Comparison of ENCODE assay signal across 15 cellular contexts in the genomic region with DNA sequence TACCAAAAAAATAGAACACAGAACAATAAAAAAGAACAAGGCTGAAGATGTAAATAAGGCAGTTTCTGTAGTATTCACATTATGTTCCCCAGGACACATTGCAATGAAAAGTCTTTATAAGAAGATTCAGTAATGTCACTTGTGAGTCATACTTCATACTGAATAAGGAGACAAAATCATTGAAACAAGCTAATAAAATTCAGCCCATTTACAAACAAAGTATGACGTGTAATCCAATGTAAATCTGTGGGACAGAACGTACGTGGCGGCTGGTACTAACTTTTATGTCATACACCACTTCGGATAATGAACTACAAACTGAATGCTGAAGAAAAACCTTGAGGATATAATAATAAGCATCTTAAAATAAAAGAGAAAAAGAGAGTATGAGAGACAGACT.
DNase-seq lines count a peak whose midpoint lies in the region; ATAC-seq, FAIRE-seq and TF ChIP-seq lines count a peak whose summit lies in the region.
"Had no signal": no experiment of that assay in that cellular context is flagged by ENCODE, and none has a peak within 500 bp of the region (broad histone marks: within the 10 kb centered on the region; RNA-seq: fewer than 3 reads in every experiment).

No MANE protein-coding gene starts in this region.

- 82 to 84% methylated on average over 5 of the region's 5 CpGs for WGBS in GM23248 (ENCODE audit: low coverage in 1 of 2, low lambda C conversion rate in 2 of 2, missing lambda C conversion rate in 2 of 2), 2 experiments
- WGBS in K562 (ENCODE audit: insufficient coverage, low coverage, missing lambda C conversion rate) = 4% methylated on average over 5 of the region's 5 CpGs

- no peak for TF ChIP-seq EP300 in K562 (IDR thresholded peaks at IDR 0.05; ENCODE audit: low read length)

- POLR2A ChIA-PET in PC-3 (lab: Charles Lee; ENCODE audit: unreplicated experiment) = interaction anchor here (0.5 to 0.7 kb wide), 3 partner anchors 10 to 1607 kb away, joined by 3 to 11 read pairs (median 4); no protein-coding TSS in a partner anchor
- POLR2A ChIA-PET in K562 (lab: Yijun Ruan, JAX) = no interaction called here

- no peak for TF ChIP-seq POLR2A in K562 (conservative IDR thresholded peaks at IDR 0.05)

- H3K27ac ChIP-seq in GM23248 (no peak overlapping the region), PC-3 (ENCODE audit: low read length) (peak overlapping the region; percentile 79), K562 (ENCODE audit: extremely low read depth, low read depth, low read length) (no peak overlapping the region)

- H3K27me3 ChIP-seq in GM23248 (replicated peaks; ENCODE audit: insufficient read depth) (no peaks in the 10 kb centered on the region), PC-3 (ENCODE audit: low read length) (no peaks in the 10 kb centered on the region), K562 (ENCODE audit: control insufficient read depth in 2 of 2, insufficient read depth in 2 of 2, low read length in 2 of 2) (no peaks in the 10 kb centered on the region)

- H3K9me1 ChIP-seq in K562 (ENCODE audit: control insufficient read depth, insufficient read depth, low read length) = no peaks in the 10 kb centered on the region

- no peak overlapping the region for H3K9ac ChIP-seq in GM23248
- peak overlapping the region; percentile 58 for H3K9ac ChIP-seq in PC-3 (ENCODE audit: low read length)
- H3K9ac ChIP-seq in K562 (ENCODE audit: insufficient read depth in 1 of 2, low read depth in 2 of 2, low read length in 2 of 2) = no peak overlapping the region

- ATAC-seq in PC-3 (peak; percentile 35), K562 (no peak), HG03039 (IDR thresholded peaks at IDR 0.05; ENCODE audit: unreplicated experiment) (no peak)
- ATAC-seq: GM23338 had no signal

- BruUV-seq in PC-3 (replicated peaks; lab: Mats Ljungman, UMichigan) = no TSS peak
- no TSS peak for BruUV-seq in K562 (replicated peaks; lab: Mats Ljungman, UMichigan)

- H3K9me3 ChIP-seq in GM23248 (ENCODE audit: low read depth) = no peaks in the 10 kb centered on the region
- no peaks in the 10 kb centered on the region for H3K9me3 ChIP-seq in PC-3 (ENCODE audit: low read length)
- no peaks in the 10 kb centered on the region; the same call in none of the 2 replicates for H3K9me3 ChIP-seq in K562 (replicated peaks; ENCODE audit: control insufficient read depth, insufficient read depth, low read depth, low read length)
- H3K9me3 ChIP-seq: HAP-1 had no signal

- H3K4me2 ChIP-seq in GM23248 (ENCODE audit: unreplicated experiment) (no peak overlapping the region), PC-3 (ENCODE audit: low read length) (peak overlapping the region; percentile 25), K562 (ENCODE audit: insufficient read depth, low read length) (no peak overlapping the region)
- H3K4me2 ChIP-seq: GM23338 had no signal

- peaks cover 11% of the 10 kb centered on the region for H3F3A ChIP-seq in GM23248 (ENCODE audit: insufficient read depth)
- peaks cover 9% of the 10 kb centered on the region for H3F3A ChIP-seq in PC-3 (ENCODE audit: low read length, unreplicated experiment)

- TF ChIP-seq CTCF in PC-3 (conservative IDR thresholded peaks at IDR 0.05; ENCODE audit: low read depth, low read length) (no peak), K562 (IDR thresholded peaks at IDR 0.05 in 2 of 3, conservative IDR thresholded peaks at IDR 0.05 in 1 of 3; ENCODE audit: insufficient read depth in 2 of 3, low read depth in 1 of 3, low read length in 3 of 3) (no peak)

- CTCF ChIA-PET in PC-3 (lab: Charles Lee) (no interaction called here), K562 (lab: Yijun Ruan, JAX; ENCODE audit: low intra/inter-chr PET ratio) (interaction anchor here (0.5 kb wide), 1 partner anchor 319 kb away, joined by 3 read pairs; no protein-coding TSS in a partner anchor)

- FAIRE-seq in K562 (lab: Jason Lieb, UNC) = no peak
- FAIRE-seq: GM12892 had no signal

- H3K4me3 ChIP-seq in GM23248 (no peak overlapping the region), PC-3 (ENCODE audit: low read length) (no peak overlapping the region), K562 (no peak overlapping the region)
- H3K4me3 ChIP-seq: GM23338, HAP-1 had no signal

- in situ Hi-C loops in GM23248 (cut with MboI) = no loop called here
- in situ Hi-C loops in K562 (cut with MboI) = no loop called here
- in situ Hi-C loops in KBM-7 (cut with MboI; ENCODE audit: low pct_unique_long_range_greater_than_20kb, low sequenced_read_pairs) = no loop called here

- H3K36me3 ChIP-seq in GM23248 (ENCODE audit: low read depth) (no peaks in the 10 kb centered on the region), PC-3 (ENCODE audit: low read depth, low read length) (no peaks in the 10 kb centered on the region), K562 (ENCODE audit: control insufficient read depth, insufficient read depth, low read length) (no peaks in the 10 kb centered on the region)
- H3K36me3 ChIP-seq: HAP-1 had no signal

- H3K4me1 ChIP-seq in GM23248 (ENCODE audit: insufficient read depth) (peaks cover 16% of the 10 kb centered on the region), PC-3 (ENCODE audit: insufficient read depth, low read length) (peaks cover 45% of the 10 kb centered on the region), K562 (replicated peaks in 1 of 2; ENCODE audit: control insufficient read depth in 2 of 2, insufficient read depth in 2 of 2, low read length in 2 of 2) (no peaks in the 10 kb centered on the region)
- H3K4me1 ChIP-seq: HAP-1 had no signal

- peak; percentile 28 for DNase-seq in GM23248
- peak; percentile 78 for DNase-seq in PC-3
- no peak for DNase-seq in K562 (ENCODE audit: extremely low read depth in 1 of 4, low spot score in 3 of 4)
- no peak for DNase-seq in putamen (ENCODE audit: low spot score)
- DNase-seq in KBM-7 = no peak
- DNase-seq: C1 segment of cervical spinal cord; Caco-2; CD4-positive, alpha-beta memory T cell; DMS153; DND-41; HFFc6 had no signal

- H2AFZ ChIP-seq in GM23248 = no peak overlapping the region
- 0 out of 2 replicates have a peak overlapping the region, but pooled peaks have one; percentile 8 for H2AFZ ChIP-seq in PC-3 (ENCODE audit: low read length)
- no peak overlapping the region for H2AFZ ChIP-seq in K562 (ENCODE audit: low read depth, low read length)
- H2AFZ ChIP-seq: GM23338 had no signal

- H3K9me2 ChIP-seq in GM23248 (ENCODE audit: insufficient read depth) (no peaks in the 10 kb centered on the region; the same call in 1 of the 2 replicates), PC-3 (replicated peaks; ENCODE audit: low read length) (no peaks in the 10 kb centered on the region)

- no peak for TF ChIP-seq RAD21 in K562 (CRISPR knock-in tag; conservative IDR thresholded peaks at IDR 0.05 in 1 of 2, IDR thresholded peaks at IDR 0.05 in 1 of 2)

- no peaks in the 10 kb centered on the region for H3K79me2 ChIP-seq in GM23248 (ENCODE audit: insufficient read depth)
- peaks cover 20% of the 10 kb centered on the region for H3K79me2 ChIP-seq in PC-3 (ENCODE audit: low read length)
- no peaks in the 10 kb centered on the region for H3K79me2 ChIP-seq in K562 (ENCODE audit: control insufficient read depth, insufficient read depth, low read length)

- H4K20me1 ChIP-seq in GM23248 (ENCODE audit: insufficient read depth) (no peaks in the 10 kb centered on the region), PC-3 (ENCODE audit: low read length) (no peaks in the 10 kb centered on the region), K562 (replicated peaks; ENCODE audit: control insufficient read depth, insufficient read depth, low read length) (no peaks in the 10 kb centered on the region)

- intact Hi-C loops in PC-3 (cut with micrococcal nuclease) = loop anchor here (5.0 kb wide), 1 partner anchor 137 kb away; no protein-coding TSS in a partner anchor
- intact Hi-C loops in K562 (cut with micrococcal nuclease) = no loop called here

TF ChIP-seq in K562, 482 proteins besides CTCF, POLR2A, EP300 and RAD21:
- no peak for TF ChIP-seq FOXA3 (CRISPR knock-in tag; conservative IDR thresholded peaks at IDR 0.05 in 1 of 2, IDR thresholded peaks at IDR 0.05 in 1 of 2)
- 0 out of 2 replicates have a peak, but pooled peaks have one; percentile 22 for TF ChIP-seq ZNF507 (tag; conservative IDR thresholded peaks at IDR 0.05)
- TF ChIP-seq, protein P1, sequence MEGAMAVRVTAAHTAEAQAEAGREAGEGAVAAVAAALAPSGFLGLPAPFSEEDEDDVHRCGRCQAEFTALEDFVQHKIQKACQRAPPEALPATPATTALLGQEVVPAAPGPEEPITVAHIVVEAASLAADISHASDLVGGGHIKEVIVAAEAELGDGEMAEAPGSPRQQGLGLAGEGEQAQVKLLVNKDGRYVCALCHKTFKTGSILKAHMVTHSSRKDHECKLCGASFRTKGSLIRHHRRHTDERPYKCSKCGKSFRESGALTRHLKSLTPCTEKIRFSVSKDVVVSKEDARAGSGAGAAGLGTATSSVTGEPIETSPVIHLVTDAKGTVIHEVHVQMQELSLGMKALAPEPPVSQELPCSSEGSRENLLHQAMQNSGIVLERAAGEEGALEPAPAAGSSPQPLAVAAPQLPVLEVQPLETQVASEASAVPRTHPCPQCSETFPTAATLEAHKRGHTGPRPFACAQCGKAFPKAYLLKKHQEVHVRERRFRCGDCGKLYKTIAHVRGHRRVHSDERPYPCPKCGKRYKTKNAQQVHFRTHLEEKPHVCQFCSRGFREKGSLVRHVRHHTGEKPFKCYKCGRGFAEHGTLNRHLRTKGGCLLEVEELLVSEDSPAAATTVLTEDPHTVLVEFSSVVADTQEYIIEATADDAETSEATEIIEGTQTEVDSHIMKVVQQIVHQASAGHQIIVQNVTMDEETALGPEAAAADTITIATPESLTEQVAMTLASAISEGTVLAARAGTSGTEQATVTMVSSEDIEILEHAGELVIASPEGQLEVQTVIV (CRISPR knock-in tag; IDR thresholded peaks at IDR 0.05; ENCODE audit: borderline replicate concordance) = 0 out of 2 replicates have a peak, but pooled peaks have one; percentile 42
- TF ChIP-seq SRSF1 (IDR thresholded peaks at IDR 0.05; ENCODE audit: low read depth, low read length) = no peak

Comparison
In these comparisons a context has a peak if more than half of its experiments do, and no peak if none do; other contexts are left out.
1. DNase-seq: peak in GM23248 (single experiment) and PC-3 (single experiment); none in K562 (0 of 4), putamen (single experiment) and KBM-7 (single experiment).